ENCODE assay signal across 23 cellular contexts in the genomic region with DNA sequence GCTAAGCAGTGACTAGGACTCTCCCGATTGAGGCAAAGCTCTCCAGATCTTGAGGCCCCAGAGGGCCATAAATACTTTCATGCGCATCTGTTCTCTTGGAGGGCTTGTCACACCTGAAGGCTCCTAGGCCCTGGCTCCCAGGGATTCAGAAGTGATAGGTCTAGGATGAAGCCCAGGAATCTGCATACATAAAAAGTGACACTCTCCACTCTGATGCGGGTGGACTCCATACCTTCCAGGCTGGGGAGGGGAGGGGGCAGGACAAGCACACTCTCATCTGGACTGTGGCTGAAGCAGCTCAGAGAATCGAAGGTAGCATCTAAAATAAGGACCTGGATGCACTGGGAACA. TPM values are rescaled to one million over a fixed set of nuclear protein-coding genes. Genes with fewer than 3 reads are reported as not detected.
DNase-seq lines count a peak whose midpoint lies in the region; ATAC-seq, FAIRE-seq and TF ChIP-seq lines count a peak whose summit lies in the region.
"Had no signal": no experiment of that assay in that cellular context is flagged by ENCODE, and none has a peak within 500 bp of the region (broad histone marks: within the 10 kb centered on the region; RNA-seq: fewer than 3 reads in every experiment).

No MANE protein-coding gene starts in this region.

- no peak overlapping the region for H3K4me3 Mint-ChIP-seq in WTC11
- H3K4me3 Mint-ChIP-seq in CD4-positive, alpha-beta memory T cell = no peak overlapping the region
- H3K4me3 Mint-ChIP-seq: H9 had no signal

- 52% methylated on average over 4 of the region's 4 CpGs for WGBS in pancreas, 2 donors

- DNase-seq in ELF-1 (ENCODE audit: low read depth, low spot score) (peak; percentile 27), WTC11 (ENCODE audit: low spot score) (no peak), left lung (no peak), pancreas (no peak), islet precursor cell (no peak)
- no peak for DNase-seq in CD4-positive, alpha-beta memory T cell
- no peak for DNase-seq in stimulated activated CD4-positive, alpha-beta T cell treated with anti-CD3 and anti-CD28 coated beads, Interleukin-4, amount 100 ng/mL, for 1 hour
- DNase-seq: DMS79; H9; NCI-H1092 treated with DMSO at 0.1 percent for 48 hours; NCI-H1436 treated with DMSO at 0.1 percent for 48 hours; NCI-H1930; NCI-H510A treated with DMSO at 0.1 percent for 48 hours; NCI-H774; NK-92 treated with Interleukin-12 subunit alpha and Interleukin-12 subunit beta, amount 100 ng/mL, for 24 hours; SJCRH30 had no signal

- H3K4me1 Mint-ChIP-seq in WTC11 = peaks cover 14% of the 10 kb centered on the region
- no peaks in the 10 kb centered on the region for H3K4me1 Mint-ChIP-seq in CD4-positive, alpha-beta memory T cell
- H3K4me1 Mint-ChIP-seq: H9 had no signal

- no peaks in the 10 kb centered on the region for H3K9me3 Mint-ChIP-seq in WTC11
- H3K9me3 Mint-ChIP-seq in CD4-positive, alpha-beta memory T cell = no peaks in the 10 kb centered on the region
- H3K9me3 Mint-ChIP-seq: H9 had no signal

- H3K27ac ChIP-seq in left lung (peak overlapping the region; percentile 7 to 55), pancreas (peak overlapping the region; percentile 11 to 71 (median 52))
- H3K27ac ChIP-seq in CD4-positive, alpha-beta memory T cell (ENCODE audit: low read depth, low read length) = no peak overlapping the region
- H3K27ac ChIP-seq: C4-2B, KMS-11, SJCRH30 had no signal

- H3K4me1 ChIP-seq in left lung (peaks cover 0 to 18% of the 10 kb centered on the region in 2 donors), pancreas (peaks cover 12 to 17% (median 12%) of the 10 kb centered on the region in 3 donors)
- H3K4me1 ChIP-seq in CD4-positive, alpha-beta memory T cell (ENCODE audit: insufficient read depth, low read length) = no peaks in the 10 kb centered on the region
- H3K4me1 ChIP-seq: SJCRH30 had no signal

- H3K4me3 ChIP-seq in left lung (no peak overlapping the region), pancreas (no peak overlapping the region)
- no peak overlapping the region for H3K4me3 ChIP-seq in CD4-positive, alpha-beta memory T cell (ENCODE audit: low read length in 2 of 2)
- H3K4me3 ChIP-seq: GM12878, SJCRH30 had no signal

- no peaks in the 10 kb centered on the region for H3K36me3 Mint-ChIP-seq in WTC11
- H3K36me3 Mint-ChIP-seq in CD4-positive, alpha-beta memory T cell = peaks cover 0 to 3% of the 10 kb centered on the region in 2 donors

- H3K27me3 ChIP-seq in left lung (no peaks in the 10 kb centered on the region), pancreas (no peaks in the 10 kb centered on the region)
- H3K27me3 ChIP-seq in CD4-positive, alpha-beta memory T cell (ENCODE audit: insufficient read depth, low read length) = no peaks in the 10 kb centered on the region

- no peak for FAIRE-seq in pancreas (lab: Jason Lieb, UNC)
- FAIRE-seq: A204.1, D721Med, GM12878, RCC 7860 had no signal

- intact Hi-C loops in left lung (cut with DNase I) = no loop called here
- intact Hi-C loops in pancreas (cut with DNase I) = no loop called here
- intact Hi-C loops in CD4-positive, alpha-beta memory T cell (cut with micrococcal nuclease) = no loop called here

- H3K27ac Mint-ChIP-seq in WTC11 = no peak overlapping the region
- peak overlapping the region in 1 of 7 donors; percentile 48 for H3K27ac Mint-ChIP-seq in CD4-positive, alpha-beta memory T cell
- H3K27ac Mint-ChIP-seq: H9 had no signal

- peaks cover 8% of the 10 kb centered on the region; the same call in 1 of the 2 replicates for H3K27me3 Mint-ChIP-seq in WTC11 (ENCODE audit: low read depth)
- no peaks in the 10 kb centered on the region for H3K27me3 Mint-ChIP-seq in CD4-positive, alpha-beta memory T cell

- ATAC-seq in WTC11 (0 out of 2 replicates have a peak, but pooled peaks have one; percentile 37), left lung (no peak), pancreas (no peak), HG03095 (IDR thresholded peaks at IDR 0.05; ENCODE audit: unreplicated experiment) (no peak)
- ATAC-seq: GM12878 had no signal

- TF ChIP-seq CTCF in WTC11 (IDR thresholded peaks at IDR 0.05) (no peak), left lung (IDR thresholded peaks at IDR 0.05) (no peak), pancreas (IDR thresholded peaks at IDR 0.05) (no peak)

- CTCF ChIA-PET in WTC11 (lab: Charles Lee) = interaction anchor here (1.1 to 1.4 kb wide), 4 partner anchors 9 to 197 kb away, joined by 3 to 5 read pairs (median 3); a partner anchor contains a TSS
- CTCF ChIA-PET in CD4-positive, alpha-beta memory T cell (lab: Charles Lee; ENCODE audit: partially characterized antibody) = interaction anchor here (0.8 kb wide), 1 partner anchor 93 kb away, joined by 3 read pairs; no protein-coding TSS in a partner anchor

- no peaks in the 10 kb centered on the region for H3K36me3 ChIP-seq in left lung
- H3K36me3 ChIP-seq in pancreas = no peaks in the 10 kb centered on the region
- H3K36me3 ChIP-seq in CD4-positive, alpha-beta memory T cell (ENCODE audit: insufficient read depth, low read length) = no peaks in the 10 kb centered on the region
- H3K36me3 ChIP-seq: SJCRH30 had no signal

- POLR2A ChIA-PET in WTC11 (lab: Charles Lee) = no interaction called here
- POLR2A ChIA-PET in CD4-positive, alpha-beta memory T cell (lab: Charles Lee; ENCODE audit: partially characterized antibody) = no interaction called here

- H3K9me3 ChIP-seq in left lung (no peaks in the 10 kb centered on the region), pancreas (no peaks in the 10 kb centered on the region)
- H3K9me3 ChIP-seq in CD4-positive, alpha-beta memory T cell (ENCODE audit: control insufficient read depth in 1 of 2, low read length in 2 of 2) = no peaks in the 10 kb centered on the region
- H3K9me3 ChIP-seq: SJCRH30 had no signal

TF ChIP-seq in WTC11, 78 proteins besides CTCF, POLR2A, EP300 and RAD21 (continues in another document):
- TF ChIP-seq MXD4 (CRISPR knock-in tag; IDR thresholded peaks at IDR 0.05; ENCODE audit: borderline replicate concordance) (no peak), ZNF263 (CRISPR knock-in tag; IDR thresholded peaks at IDR 0.05; ENCODE audit: low read depth) (no peak), ZNF219 (CRISPR knock-in tag; IDR thresholded peaks at IDR 0.05; ENCODE audit: borderline replicate concordance) (no peak), GTF2I (CRISPR knock-in tag; conservative IDR thresholded peaks at IDR 0.05) (no peak), FOXP1 (CRISPR knock-in tag; IDR thresholded peaks at IDR 0.05; ENCODE audit: borderline replicate concordance) (no peak)
- TF ChIP-seq, protein P1, sequence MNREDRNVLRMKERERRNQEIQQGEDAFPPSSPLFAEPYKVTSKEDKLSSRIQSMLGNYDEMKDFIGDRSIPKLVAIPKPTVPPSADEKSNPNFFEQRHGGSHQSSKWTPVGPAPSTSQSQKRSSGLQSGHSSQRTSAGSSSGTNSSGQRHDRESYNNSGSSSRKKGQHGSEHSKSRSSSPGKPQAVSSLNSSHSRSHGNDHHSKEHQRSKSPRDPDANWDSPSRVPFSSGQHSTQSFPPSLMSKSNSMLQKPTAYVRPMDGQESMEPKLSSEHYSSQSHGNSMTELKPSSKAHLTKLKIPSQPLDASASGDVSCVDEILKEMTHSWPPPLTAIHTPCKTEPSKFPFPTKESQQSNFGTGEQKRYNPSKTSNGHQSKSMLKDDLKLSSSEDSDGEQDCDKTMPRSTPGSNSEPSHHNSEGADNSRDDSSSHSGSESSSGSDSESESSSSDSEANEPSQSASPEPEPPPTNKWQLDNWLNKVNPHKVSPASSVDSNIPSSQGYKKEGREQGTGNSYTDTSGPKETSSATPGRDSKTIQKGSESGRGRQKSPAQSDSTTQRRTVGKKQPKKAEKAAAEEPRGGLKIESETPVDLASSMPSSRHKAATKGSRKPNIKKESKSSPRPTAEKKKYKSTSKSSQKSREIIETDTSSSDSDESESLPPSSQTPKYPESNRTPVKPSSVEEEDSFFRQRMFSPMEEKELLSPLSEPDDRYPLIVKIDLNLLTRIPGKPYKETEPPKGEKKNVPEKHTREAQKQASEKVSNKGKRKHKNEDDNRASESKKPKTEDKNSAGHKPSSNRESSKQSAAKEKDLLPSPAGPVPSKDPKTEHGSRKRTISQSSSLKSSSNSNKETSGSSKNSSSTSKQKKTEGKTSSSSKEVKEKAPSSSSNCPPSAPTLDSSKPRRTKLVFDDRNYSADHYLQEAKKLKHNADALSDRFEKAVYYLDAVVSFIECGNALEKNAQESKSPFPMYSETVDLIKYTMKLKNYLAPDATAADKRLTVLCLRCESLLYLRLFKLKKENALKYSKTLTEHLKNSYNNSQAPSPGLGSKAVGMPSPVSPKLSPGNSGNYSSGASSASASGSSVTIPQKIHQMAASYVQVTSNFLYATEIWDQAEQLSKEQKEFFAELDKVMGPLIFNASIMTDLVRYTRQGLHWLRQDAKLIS (CRISPR knock-in tag; IDR thresholded peaks at IDR 0.05; ENCODE audit: borderline replicate concordance) = no peak
- TF ChIP-seq, protein P2, sequence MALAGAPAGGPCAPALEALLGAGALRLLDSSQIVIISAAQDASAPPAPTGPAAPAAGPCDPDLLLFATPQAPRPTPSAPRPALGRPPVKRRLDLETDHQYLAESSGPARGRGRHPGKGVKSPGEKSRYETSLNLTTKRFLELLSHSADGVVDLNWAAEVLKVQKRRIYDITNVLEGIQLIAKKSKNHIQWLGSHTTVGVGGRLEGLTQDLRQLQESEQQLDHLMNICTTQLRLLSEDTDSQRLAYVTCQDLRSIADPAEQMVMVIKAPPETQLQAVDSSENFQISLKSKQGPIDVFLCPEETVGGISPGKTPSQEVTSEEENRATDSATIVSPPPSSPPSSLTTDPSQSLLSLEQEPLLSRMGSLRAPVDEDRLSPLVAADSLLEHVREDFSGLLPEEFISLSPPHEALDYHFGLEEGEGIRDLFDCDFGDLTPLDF (CRISPR knock-in tag; IDR thresholded peaks at IDR 0.05) = no peak

RNA-seq across cellular contexts. Expression of a gene that starts 9.1 kb away (rescaled TPM):
- total RNA-seq in WTC11 (2021) (27.7 to 29.3 TPM (median 28.9 TPM) in 3 replicates), left lung (10 to 100 TPM; 85.2 to 90.4 TPM), pancreas (10 to 100 TPM; 30.2 to 66.2 (median 44.9) TPM)
- 100 to 1,000 TPM in 1 of 2 donors, 10 to 100 TPM in 1; 80.6 to 185 TPM for polyA plus RNA-seq in pancreas
- 1 to 10 TPM; 5.0 to 6.3 TPM for total RNA-seq in CD4-positive, alpha-beta memory T cell
- polyA plus RNA-seq in CD4-positive, alpha-beta memory T cell = 10 to 100 TPM; 12.8 to 21.1 TPM

RNA-seq across cellular contexts. Expression of a gene that starts 40.2 kb away (rescaled TPM):
- total RNA-seq in WTC11 (2021) (1.2 to 1.7 TPM (median 1.5 TPM) in 3 replicates), left lung (10 to 100 TPM; 11.6 to 13.7 TPM), pancreas (1 to 10 TPM; 2.6 to 8.0 (median 5.8) TPM)
- polyA plus RNA-seq in pancreas = 1 to 10 TPM; 3.8 to 7.0 TPM
- 10 to 100 TPM; 13.7 to 14.9 TPM for total RNA-seq in CD4-positive, alpha-beta memory T cell
- under 1 TPM; 0.27 to 0.78 TPM for polyA plus RNA-seq in CD4-positive, alpha-beta memory T cell

RNA-seq across cellular contexts. Expression of a gene that starts 52.0 kb away (rescaled TPM):
- 6.0 to 9.0 TPM (median 6.4 TPM) in 3 replicates for total RNA-seq in WTC11 (2021)
- total RNA-seq in left lung = 10 to 100 TPM; 25.0 TPM
- 10 to 100 TPM in 3 of 6 donors, 1 to 10 TPM in 3; 8.3 to 17.2 (median 11.1) TPM for total RNA-seq in pancreas
- 1 to 10 TPM; 3.2 to 3.9 TPM for polyA plus RNA-seq in pancreas
- total RNA-seq in CD4-positive, alpha-beta memory T cell = 10 to 100 TPM; 31.2 to 36.2 TPM
- polyA plus RNA-seq in CD4-positive, alpha-beta memory T cell = 1 to 10 TPM; 2.5 to 4.7 TPM
